1 cellular context compared by ENCODE assay signal in the genomic region with DNA sequence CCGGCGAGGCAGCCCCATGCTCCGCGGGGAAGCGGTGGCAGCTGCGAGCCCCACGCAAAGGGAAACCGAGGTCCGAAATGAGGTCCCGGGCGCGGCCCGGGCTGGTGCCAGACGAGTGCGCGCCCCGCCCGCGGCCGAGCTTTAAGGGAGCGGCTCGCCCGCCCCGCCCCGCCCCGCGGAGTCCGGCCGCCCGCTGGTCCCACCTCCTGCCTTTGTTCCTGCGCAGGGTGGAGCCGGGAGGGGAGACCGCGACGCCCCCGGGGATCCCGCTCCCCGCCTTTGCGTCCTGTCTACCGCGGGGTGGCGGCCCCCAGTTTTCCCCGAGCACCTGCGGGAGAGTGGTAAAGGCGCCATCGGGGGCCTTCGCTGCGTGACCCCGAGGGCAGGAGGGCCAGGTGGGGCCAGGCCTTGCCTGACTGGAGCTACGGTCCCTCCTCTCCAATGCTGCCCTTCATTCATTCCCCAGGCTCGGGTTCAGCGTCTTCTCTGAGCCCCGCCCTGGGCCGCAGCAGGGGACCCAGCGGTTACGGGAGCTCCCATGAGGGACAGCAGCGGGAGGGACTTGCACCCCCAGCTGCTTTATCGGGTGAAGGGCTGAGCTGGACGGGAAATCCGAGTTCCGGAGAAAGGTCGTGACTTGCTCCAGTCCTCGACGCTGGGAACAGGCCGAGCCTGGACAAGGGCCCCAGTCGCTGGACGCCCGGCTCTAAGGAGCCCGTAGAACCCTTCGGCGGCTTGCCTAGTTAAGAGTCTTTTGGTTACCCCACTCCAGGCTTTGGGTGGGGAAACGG.
TF ChIP-seq lines count a peak whose summit lies in the region.

A gene with protein sequence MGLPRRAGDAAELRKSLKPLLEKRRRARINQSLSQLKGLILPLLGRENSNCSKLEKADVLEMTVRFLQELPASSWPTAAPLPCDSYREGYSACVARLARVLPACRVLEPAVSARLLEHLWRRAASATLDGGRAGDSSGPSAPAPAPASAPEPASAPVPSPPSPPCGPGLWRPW (minus strand): TSS at position 117 of the 791 bp plus-strand sequence. CDS start 99 bp downstream, at position 18.

TF ChIP-seq in K562, 482 proteins besides CTCF, POLR2A, EP300 and RAD21 (continued from another document):
- TF ChIP-seq PATZ1 (CRISPR knock-in tag; IDR thresholded peaks at IDR 0.05; ENCODE audit: borderline replicate concordance) (no peak), E2F6 (IDR thresholded peaks at IDR 0.05; ENCODE audit: borderline replicate concordance in 1 of 2, extremely low read depth in 1 of 2, insufficient read depth in 1 of 2, insufficient read length in 1 of 2, low read depth in 1 of 2, low read length in 1 of 2, poor library complexity in 1 of 2, severe bottlenecking in 1 of 2) (peak in 1 of 2 experiments; percentile 29), CHD1 (IDR thresholded peaks at IDR 0.05; ENCODE audit: low read length) (no peak), NCOR1 (IDR thresholded peaks at IDR 0.05) (no peak), TCF7 (IDR thresholded peaks at IDR 0.05; ENCODE audit: borderline replicate concordance) (no peak), TAF7 (tag; IDR thresholded peaks at IDR 0.05) (no peak), HCFC1 (IDR thresholded peaks at IDR 0.05; ENCODE audit: low read depth, low read length) (no peak), GATAD2B (IDR thresholded peaks at IDR 0.05; ENCODE audit: borderline replicate concordance) (no peak), FOXK1 (CRISPR knock-in tag; IDR thresholded peaks at IDR 0.05; ENCODE audit: borderline replicate concordance) (0 out of 2 replicates have a peak, but pooled peaks have one; percentile 17), CC2D1A (IDR thresholded peaks at IDR 0.05) (no peak), HNRNPL (IDR thresholded peaks at IDR 0.05; ENCODE audit: low read depth, low read length) (no peak), BHLHE40 (IDR thresholded peaks at IDR 0.05; ENCODE audit: low read length) (no peak), GATAD2A (IDR thresholded peaks at IDR 0.05) (no peak), ZNF253 (CRISPR knock-in tag; conservative IDR thresholded peaks at IDR 0.05) (no peak), CBX3 (IDR thresholded peaks at IDR 0.05; ENCODE audit: borderline replicate concordance in 1 of 2, low read length in 2 of 2) (no peak), REST (CRISPR knock-in tag; IDR thresholded peaks at IDR 0.05; ENCODE audit: low read depth) (no peak)
- TF ChIP-seq, protein P1, sequence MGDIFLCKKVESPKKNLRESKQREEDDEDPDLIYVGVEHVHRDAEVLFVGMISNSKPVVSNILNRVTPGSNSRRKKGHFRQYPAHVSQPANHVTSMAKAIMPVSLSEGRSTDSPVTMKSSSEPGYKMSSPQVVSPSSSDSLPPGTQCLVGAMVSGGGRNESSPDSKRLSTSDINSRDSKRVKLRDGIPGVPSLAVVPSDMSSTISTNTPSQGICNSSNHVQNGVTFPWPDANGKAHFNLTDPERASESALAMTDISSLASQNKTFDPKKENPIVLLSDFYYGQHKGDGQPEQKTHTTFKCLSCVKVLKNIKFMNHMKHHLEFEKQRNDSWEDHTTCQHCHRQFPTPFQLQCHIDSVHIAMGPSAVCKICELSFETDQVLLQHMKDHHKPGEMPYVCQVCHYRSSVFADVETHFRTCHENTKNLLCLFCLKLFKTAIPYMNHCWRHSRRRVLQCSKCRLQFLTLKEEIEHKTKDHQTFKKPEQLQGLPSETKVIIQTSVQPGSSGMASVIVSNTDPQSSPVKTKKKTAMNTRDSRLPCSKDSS (IDR thresholded peaks at IDR 0.05; ENCODE audit: low read depth, partially characterized antibody) = no peak
- TF ChIP-seq, protein P2, sequence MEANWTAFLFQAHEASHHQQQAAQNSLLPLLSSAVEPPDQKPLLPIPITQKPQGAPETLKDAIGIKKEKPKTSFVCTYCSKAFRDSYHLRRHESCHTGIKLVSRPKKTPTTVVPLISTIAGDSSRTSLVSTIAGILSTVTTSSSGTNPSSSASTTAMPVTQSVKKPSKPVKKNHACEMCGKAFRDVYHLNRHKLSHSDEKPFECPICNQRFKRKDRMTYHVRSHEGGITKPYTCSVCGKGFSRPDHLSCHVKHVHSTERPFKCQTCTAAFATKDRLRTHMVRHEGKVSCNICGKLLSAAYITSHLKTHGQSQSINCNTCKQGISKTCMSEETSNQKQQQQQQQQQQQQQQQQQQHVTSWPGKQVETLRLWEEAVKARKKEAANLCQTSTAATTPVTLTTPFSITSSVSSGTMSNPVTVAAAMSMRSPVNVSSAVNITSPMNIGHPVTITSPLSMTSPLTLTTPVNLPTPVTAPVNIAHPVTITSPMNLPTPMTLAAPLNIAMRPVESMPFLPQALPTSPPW (CRISPR knock-in tag; IDR thresholded peaks at IDR 0.05) = peak; percentile 55
